16 cellular contexts compared by ENCODE assay signal in the genomic region with DNA sequence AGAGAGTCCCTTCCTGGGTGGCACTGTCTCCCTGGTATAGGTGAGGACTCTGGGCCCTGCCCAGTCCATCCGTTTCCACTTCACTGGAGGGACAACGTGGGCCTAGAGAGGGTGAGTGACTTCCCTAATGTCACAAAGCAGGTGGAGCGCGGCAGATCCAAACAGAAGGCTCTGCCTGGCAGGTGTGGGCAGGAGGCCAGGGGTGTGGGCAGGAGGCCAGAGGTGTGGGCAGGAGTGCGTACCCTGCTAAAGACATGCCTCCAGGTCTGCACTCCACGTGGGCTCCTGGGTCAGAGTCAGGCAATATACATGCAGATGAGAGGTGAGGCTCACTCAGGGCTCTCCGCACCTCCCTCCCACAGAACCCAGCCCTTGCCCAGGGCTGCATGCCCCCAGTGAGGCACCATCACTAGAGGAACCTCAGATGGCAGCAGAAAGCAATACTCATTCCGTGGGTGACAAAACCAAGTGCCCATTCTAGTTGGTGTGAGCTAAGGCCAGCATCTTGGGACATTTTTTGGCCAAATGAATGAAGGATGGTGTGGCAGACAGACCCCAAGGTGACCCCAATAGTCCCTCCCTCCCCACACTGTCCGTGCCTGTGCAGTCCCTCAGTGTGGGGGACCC.
DNase-seq lines count a peak whose midpoint lies in the region; ATAC-seq and TF ChIP-seq lines count a peak whose summit lies in the region.
"Had no signal": no experiment of that assay in that cellular context is flagged by ENCODE, and none has a peak within 500 bp of the region (broad histone marks: within the 10 kb centered on the region; RNA-seq: fewer than 3 reads in every experiment).

No MANE protein-coding gene starts in this region.

- H3K4me3 Mint-ChIP-seq in WTC11 = no peak overlapping the region
- H3K4me3 Mint-ChIP-seq: activated naive CD4-positive, alpha-beta T cell treated with anti-CD3 and anti-CD28 coated beads, Interleukin-2, amount 10 ng/mL, durations not matched to agents 7 days and 5 days; CD8-positive, alpha-beta T cell; nephron progenitor cell had no signal

- ATAC-seq in SK-N-SH treated with all-trans-retinoic acid at 6 μM for 48 hours (no peak), WTC11 (no peak), HG03159 (IDR thresholded peaks at IDR 0.05; ENCODE audit: unreplicated experiment) (no peak)
- ATAC-seq: CD8-positive, alpha-beta T cell had no signal

- H3K79me2 ChIP-seq in SK-N-SH (ENCODE audit: insufficient read depth) = no peaks in the 10 kb centered on the region

- H3K27ac Mint-ChIP-seq in WTC11 = no peak overlapping the region
- H3K27ac Mint-ChIP-seq: activated naive CD4-positive, alpha-beta T cell treated with anti-CD3 and anti-CD28 coated beads, Interleukin-2, amount 10 ng/mL, durations not matched to agents 7 days and 5 days; CD8-positive, alpha-beta T cell; nephron progenitor cell had no signal

- no peak overlapping the region for H2AFZ ChIP-seq in SK-N-SH (ENCODE audit: low read depth)

- TF ChIP-seq CTCF in SK-N-SH (IDR thresholded peaks at IDR 0.05) (no peak), WTC11 (IDR thresholded peaks at IDR 0.05) (no peak)

- peak overlapping the region in 1 of 2 experiments; percentile 92; a peak in 1 of 4 replicates for H3K27ac ChIP-seq in SK-N-SH (ENCODE audit: low read depth in 2 of 2, low read length in 1 of 2)
- H3K27ac ChIP-seq: SJCRH30 had no signal

- CTCF ChIA-PET in SK-N-SH (lab: Yijun Ruan, JAX) = interaction anchor here (1.1 kb wide), 1 partner anchor 14 kb away, joined by 4 read pairs; no protein-coding TSS in a partner anchor
- CTCF ChIA-PET in WTC11 (lab: Charles Lee) = no interaction called here

- peaks cover 0 to 47% of the 10 kb centered on the region in 2 experiments; a peak in 1 of 4 replicates for H3K4me1 ChIP-seq in SK-N-SH (ENCODE audit: control insufficient read depth in 1 of 2, insufficient read depth in 2 of 2, low read depth in 1 of 2, low read length in 1 of 2)
- H3K4me1 ChIP-seq: SJCRH30 had no signal

- peak; percentile 14 for DNase-seq in SK-N-SH
- peak; percentile 74 for DNase-seq in NCI-H2107 (lab: John Stamatoyannopoulos, UW)
- peak; percentile 11 to 25 for DNase-seq in cerebellar nuclear complex (lab: John Stamatoyannopoulos, UW)
- DNase-seq in renal cortical epithelial cell (ENCODE audit: low read depth) = peak; percentile 8
- no peak for DNase-seq in WTC11 (ENCODE audit: low spot score)
- DNase-seq in activated CD4-positive, alpha-beta T cell treated with anti-CD3 and anti-CD28 coated beads for 4 hours = no peak
- DNase-seq: activated CD4-positive, alpha-beta T cell treated with anti-CD3 and anti-CD28 coated beads for 1 hour; activated naive CD4-positive, alpha-beta T cell treated with anti-CD3 and anti-CD28 coated beads, Interleukin-2, amount 10 ng/mL, durations not matched to agents 7 days and 5 days; erythroblast; nephron progenitor cell; SJCRH30; T-helper 9 cell had no signal

- TF ChIP-seq EP300 in SK-N-SH (IDR thresholded peaks at IDR 0.05; ENCODE audit: borderline replicate concordance in 1 of 2, low read depth in 1 of 2, low read length in 1 of 2) = no peak

- H3K9ac ChIP-seq in SK-N-SH = no peak overlapping the region

- POLR2A ChIA-PET in SK-N-SH (lab: Yijun Ruan, JAX) (no interaction called here), WTC11 (lab: Charles Lee) (no interaction called here)

- no peaks in the 10 kb centered on the region for H3K36me3 ChIP-seq in SK-N-SH (replicated peaks in 1 of 2; ENCODE audit: control insufficient read depth in 1 of 2, insufficient read depth in 2 of 2, low read length in 1 of 2)
- H3K36me3 ChIP-seq: SJCRH30 had no signal

- no peaks in the 10 kb centered on the region for H3K9me2 ChIP-seq in SK-N-SH

- peaks cover 8% of the 10 kb centered on the region for H3K36me3 Mint-ChIP-seq in WTC11
- H3K36me3 Mint-ChIP-seq: activated naive CD4-positive, alpha-beta T cell treated with anti-CD3 and anti-CD28 coated beads, Interleukin-2, amount 10 ng/mL, durations not matched to agents 7 days and 5 days; CD8-positive, alpha-beta T cell had no signal

- H4K20me1 ChIP-seq in SK-N-SH (ENCODE audit: insufficient read depth) = no peaks in the 10 kb centered on the region

- TF ChIP-seq RAD21 in SK-N-SH (IDR thresholded peaks at IDR 0.05; ENCODE audit: low read length) = no peak

- 49% methylated on average over 4 of the region's 9 CpGs for WGBS in SK-N-SH (ENCODE audit: low lambda C conversion rate)

- no peaks in the 10 kb centered on the region for H3K4me1 Mint-ChIP-seq in WTC11
- H3K4me1 Mint-ChIP-seq: activated naive CD4-positive, alpha-beta T cell treated with anti-CD3 and anti-CD28 coated beads, Interleukin-2, amount 10 ng/mL, durations not matched to agents 7 days and 5 days had no signal

- H3K27me3 Mint-ChIP-seq in WTC11 (ENCODE audit: low read depth) = peaks cover 4% of the 10 kb centered on the region; the same call in 1 of the 2 replicates
- H3K27me3 Mint-ChIP-seq: activated naive CD4-positive, alpha-beta T cell treated with anti-CD3 and anti-CD28 coated beads, Interleukin-2, amount 10 ng/mL, durations not matched to agents 7 days and 5 days had no signal

- no peak overlapping the region for H3K4me3 ChIP-seq in SK-N-SH (ENCODE audit: low read depth in 2 of 2, low read length in 1 of 2)
- H3K4me3 ChIP-seq: lung, SJCRH30 had no signal

- H3F3A ChIP-seq in SK-N-SH (replicated peaks; ENCODE audit: insufficient read depth) = no peaks in the 10 kb centered on the region

- no peak overlapping the region for H3K4me2 ChIP-seq in SK-N-SH

- H3K9me3 ChIP-seq in SK-N-SH = no peaks in the 10 kb centered on the region
- H3K9me3 ChIP-seq: SJCRH30 had no signal

- H3K9me3 Mint-ChIP-seq in WTC11 = peaks cover 18% of the 10 kb centered on the region
- H3K9me3 Mint-ChIP-seq: CD8-positive, alpha-beta T cell had no signal

- no peaks in the 10 kb centered on the region for H3K27me3 ChIP-seq in SK-N-SH (ENCODE audit: insufficient read depth)
- H3K27me3 ChIP-seq: SJCRH30 had no signal

TF ChIP-seq in SK-N-SH, 30 proteins besides CTCF, POLR2A, EP300 and RAD21 (continues in another document):
- no peak for TF ChIP-seq GABPA (IDR thresholded peaks at IDR 0.05; ENCODE audit: low read depth)
- no peak for TF ChIP-seq SMC3 (IDR thresholded peaks at IDR 0.05; ENCODE audit: low read depth, low read length)
- TF ChIP-seq RFX5 (IDR thresholded peaks at IDR 0.05; ENCODE audit: low read length) = no peak
- TF ChIP-seq, protein P1, sequence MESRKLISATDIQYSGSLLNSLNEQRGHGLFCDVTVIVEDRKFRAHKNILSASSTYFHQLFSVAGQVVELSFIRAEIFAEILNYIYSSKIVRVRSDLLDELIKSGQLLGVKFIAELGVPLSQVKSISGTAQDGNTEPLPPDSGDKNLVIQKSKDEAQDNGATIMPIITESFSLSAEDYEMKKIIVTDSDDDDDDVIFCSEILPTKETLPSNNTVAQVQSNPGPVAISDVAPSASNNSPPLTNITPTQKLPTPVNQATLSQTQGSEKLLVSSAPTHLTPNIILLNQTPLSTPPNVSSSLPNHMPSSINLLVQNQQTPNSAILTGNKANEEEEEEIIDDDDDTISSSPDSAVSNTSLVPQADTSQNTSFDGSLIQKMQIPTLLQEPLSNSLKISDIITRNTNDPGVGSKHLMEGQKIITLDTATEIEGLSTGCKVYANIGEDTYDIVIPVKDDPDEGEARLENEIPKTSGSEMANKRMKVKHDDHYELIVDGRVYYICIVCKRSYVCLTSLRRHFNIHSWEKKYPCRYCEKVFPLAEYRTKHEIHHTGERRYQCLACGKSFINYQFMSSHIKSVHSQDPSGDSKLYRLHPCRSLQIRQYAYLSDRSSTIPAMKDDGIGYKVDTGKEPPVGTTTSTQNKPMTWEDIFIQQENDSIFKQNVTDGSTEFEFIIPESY (IDR thresholded peaks at IDR 0.05; ENCODE audit: borderline replicate concordance, low read depth) = no peak

TF ChIP-seq in SK-N-SH treated with all-trans-retinoic acid at 6 μM for 48 hours, 23 proteins besides CTCF, POLR2A, EP300 and RAD21 (continues in another document):
- TF ChIP-seq PPARA (CRISPR knock-in tag; IDR thresholded peaks at IDR 0.05; ENCODE audit: borderline replicate concordance) (no peak), ZNF70 (CRISPR knock-in tag; IDR thresholded peaks at IDR 0.05) (no peak), BACH2 (CRISPR knock-in tag; IDR thresholded peaks at IDR 0.05; ENCODE audit: borderline replicate concordance) (no peak), ZFP30 (CRISPR knock-in tag; IDR thresholded peaks at IDR 0.05) (no peak), RARB (CRISPR knock-in tag; IDR thresholded peaks at IDR 0.05) (no peak), ZNF8 (CRISPR knock-in tag; IDR thresholded peaks at IDR 0.05) (no peak), CSDC2 (CRISPR knock-in tag; IDR thresholded peaks at IDR 0.05) (no peak), ESRRG (CRISPR knock-in tag; IDR thresholded peaks at IDR 0.05) (no peak), TOX (CRISPR knock-in tag; IDR thresholded peaks at IDR 0.05; ENCODE audit: borderline replicate concordance) (no peak), ISL1 (CRISPR knock-in tag; IDR thresholded peaks at IDR 0.05) (no peak), OSR1 (CRISPR knock-in tag; IDR thresholded peaks at IDR 0.05) (no peak)

TF ChIP-seq in WTC11, 78 proteins besides CTCF, POLR2A, EP300 and RAD21 (continues in another document):
- no peak for TF ChIP-seq GTF2I (CRISPR knock-in tag; conservative IDR thresholded peaks at IDR 0.05)
- TF ChIP-seq, protein P2, sequence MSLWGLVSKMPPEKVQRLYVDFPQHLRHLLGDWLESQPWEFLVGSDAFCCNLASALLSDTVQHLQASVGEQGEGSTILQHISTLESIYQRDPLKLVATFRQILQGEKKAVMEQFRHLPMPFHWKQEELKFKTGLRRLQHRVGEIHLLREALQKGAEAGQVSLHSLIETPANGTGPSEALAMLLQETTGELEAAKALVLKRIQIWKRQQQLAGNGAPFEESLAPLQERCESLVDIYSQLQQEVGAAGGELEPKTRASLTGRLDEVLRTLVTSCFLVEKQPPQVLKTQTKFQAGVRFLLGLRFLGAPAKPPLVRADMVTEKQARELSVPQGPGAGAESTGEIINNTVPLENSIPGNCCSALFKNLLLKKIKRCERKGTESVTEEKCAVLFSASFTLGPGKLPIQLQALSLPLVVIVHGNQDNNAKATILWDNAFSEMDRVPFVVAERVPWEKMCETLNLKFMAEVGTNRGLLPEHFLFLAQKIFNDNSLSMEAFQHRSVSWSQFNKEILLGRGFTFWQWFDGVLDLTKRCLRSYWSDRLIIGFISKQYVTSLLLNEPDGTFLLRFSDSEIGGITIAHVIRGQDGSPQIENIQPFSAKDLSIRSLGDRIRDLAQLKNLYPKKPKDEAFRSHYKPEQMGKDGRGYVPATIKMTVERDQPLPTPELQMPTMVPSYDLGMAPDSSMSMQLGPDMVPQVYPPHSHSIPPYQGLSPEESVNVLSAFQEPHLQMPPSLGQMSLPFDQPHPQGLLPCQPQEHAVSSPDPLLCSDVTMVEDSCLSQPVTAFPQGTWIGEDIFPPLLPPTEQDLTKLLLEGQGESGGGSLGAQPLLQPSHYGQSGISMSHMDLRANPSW (CRISPR knock-in tag; conservative IDR thresholded peaks at IDR 0.05; ENCODE audit: low read depth) = no peak

Comparison
In these comparisons a context has a peak if more than half of its experiments do, and no peak if none do; other contexts are left out.
1. DNase-seq: peak in SK-N-SH (single experiment), NCI-H2107 (single experiment), cerebellar nuclear complex (2 of 2) and renal cortical epithelial cell (single experiment); none in WTC11 (single experiment) and activated CD4-positive, alpha-beta T cell treated with anti-CD3 and anti-CD28 coated beads for 4 hours (0 of 2).